In genomic region chr11:48122246-48122645, GRCh38 we compare ENCODE assay signal across 16 cellular contexts.
DNase-seq lines count a peak whose midpoint lies in the region; ATAC-seq and TF ChIP-seq lines count a peak whose summit lies in the region.
"Had no signal": no experiment of that assay in that cellular context is flagged by ENCODE, and none has a peak within 500 bp of the region (broad histone marks: within the 10 kb centered on the region; RNA-seq: fewer than 3 reads in every experiment).

No MANE protein-coding gene starts in this region.

- intact Hi-C loops in cardiac septum (cut with DNase I), result no loop called here
- intact Hi-C loops in dendritic cell treated with granulocyte-macrophage colony-stimulating factor and Interleukin-4, amounts not matched to agents 40 ng/mL and 50 ng/mL, for 4 days (cut with micrococcal nuclease), result no loop called here

- H3K27ac Mint-ChIP-seq in dendritic cell treated with granulocyte-macrophage colony-stimulating factor and Interleukin-4, amounts not matched to agents 40 ng/mL and 50 ng/mL, for 4 days, result peak overlapping the region; percentile 2
- H3K27ac Mint-ChIP-seq in nephron progenitor cell, result peak overlapping the region; percentile 87
- no peak overlapping the region for H3K27ac Mint-ChIP-seq in stimulated activated memory B cell treated with anti-CD40 and anti-IgM and Interleukin-4, amounts not matched to agents 10 μg/mL and 1 μg/mL and 100 μg/mL, for 72 hours
- H3K27ac Mint-ChIP-seq: B cell, GM23338 had no signal

- no peak overlapping the region for H3K4me3 ChIP-seq in right atrium auricular region
- H3K4me3 ChIP-seq: GM23338 had no signal

- H3K9me3 Mint-ChIP-seq in dendritic cell treated with granulocyte-macrophage colony-stimulating factor and Interleukin-4, amounts not matched to agents 40 ng/mL and 50 ng/mL, for 4 days, result no peaks in the 10 kb centered on the region
- H3K9me3 Mint-ChIP-seq in nephron progenitor cell, result peaks cover 4% of the 10 kb centered on the region
- H3K9me3 Mint-ChIP-seq in stimulated activated memory B cell treated with anti-CD40 and anti-IgM and Interleukin-4, amounts not matched to agents 10 μg/mL and 1 μg/mL and 100 μg/mL, for 72 hours, result no peaks in the 10 kb centered on the region
- H3K9me3 Mint-ChIP-seq: CD4-positive, alpha-beta memory T cell; GM23338 had no signal

- ATAC-seq in activated CD4-positive, CD25-positive, alpha-beta regulatory T cell treated with anti-CD3 and anti-CD28 coated beads, Interleukin-2, amount 50 U/mL, for 24 hours, result no peak
- no peak for ATAC-seq in HG03354 (IDR thresholded peaks at IDR 0.05; ENCODE audit: poor library complexity, severe bottlenecking, unreplicated experiment)
- no peak for ATAC-seq in stimulated activated memory B cell treated with anti-CD40 and anti-IgM and Interleukin-4, amounts not matched to agents 10 μg/mL and 1 μg/mL and 100 μg/mL, for 72 hours
- ATAC-seq: GM23338 had no signal

- H3K27ac ChIP-seq in right atrium auricular region, result no peak overlapping the region

- no peaks in the 10 kb centered on the region for H3K27me3 Mint-ChIP-seq in dendritic cell treated with granulocyte-macrophage colony-stimulating factor and Interleukin-4, amounts not matched to agents 40 ng/mL and 50 ng/mL, for 4 days
- H3K27me3 Mint-ChIP-seq in nephron progenitor cell (ENCODE audit: low read depth, poor library complexity), result peaks cover 5% of the 10 kb centered on the region
- no peaks in the 10 kb centered on the region for H3K27me3 Mint-ChIP-seq in stimulated activated memory B cell treated with anti-CD40 and anti-IgM and Interleukin-4, amounts not matched to agents 10 μg/mL and 1 μg/mL and 100 μg/mL, for 72 hours
- H3K27me3 Mint-ChIP-seq: B cell; CD4-positive, alpha-beta memory T cell had no signal

- peaks cover 96% of the 10 kb centered on the region for H3K36me3 Mint-ChIP-seq in dendritic cell treated with granulocyte-macrophage colony-stimulating factor and Interleukin-4, amounts not matched to agents 40 ng/mL and 50 ng/mL, for 4 days (ENCODE audit: low read depth)
- H3K36me3 Mint-ChIP-seq in nephron progenitor cell (ENCODE audit: low read depth), result peaks cover 77% of the 10 kb centered on the region
- H3K36me3 Mint-ChIP-seq in stimulated activated memory B cell treated with anti-CD40 and anti-IgM and Interleukin-4, amounts not matched to agents 10 μg/mL and 1 μg/mL and 100 μg/mL, for 72 hours, result peaks cover 57% of the 10 kb centered on the region

- no peaks in the 10 kb centered on the region for H3K27me3 ChIP-seq in right atrium auricular region

- peak; percentile 36 for DNase-seq in right atrium auricular region (ENCODE audit: low spot score)
- no peak for DNase-seq in cardiac septum (ENCODE audit: low spot score)
- no peak for DNase-seq in nephron progenitor cell
- DNase-seq: C1 segment of cervical spinal cord; CD4-positive, alpha-beta memory T cell; COR-L47; DMS153; DMS79 treated with DMSO at 0.1 percent for 48 hours; EL; H7 had no signal

- H3K4me1 ChIP-seq in right atrium auricular region, result no peaks in the 10 kb centered on the region

- no peak overlapping the region for H3K4me3 Mint-ChIP-seq in dendritic cell treated with granulocyte-macrophage colony-stimulating factor and Interleukin-4, amounts not matched to agents 40 ng/mL and 50 ng/mL, for 4 days
- H3K4me3 Mint-ChIP-seq in nephron progenitor cell, result no peak overlapping the region
- no peak overlapping the region for H3K4me3 Mint-ChIP-seq in stimulated activated memory B cell treated with anti-CD40 and anti-IgM and Interleukin-4, amounts not matched to agents 10 μg/mL and 1 μg/mL and 100 μg/mL, for 72 hours
- H3K4me3 Mint-ChIP-seq: B cell; CD4-positive, alpha-beta memory T cell; GM23338 had no signal

- TF ChIP-seq CTCF in right atrium auricular region (IDR thresholded peaks at IDR 0.05) (no peak), nephron progenitor cell (IDR thresholded peaks at IDR 0.05) (no peak)

- H3K9me3 ChIP-seq in right atrium auricular region, result no peaks in the 10 kb centered on the region

- no peaks in the 10 kb centered on the region for H3K36me3 ChIP-seq in right atrium auricular region

- peaks cover 13% of the 10 kb centered on the region for H3K4me1 Mint-ChIP-seq in dendritic cell treated with granulocyte-macrophage colony-stimulating factor and Interleukin-4, amounts not matched to agents 40 ng/mL and 50 ng/mL, for 4 days (ENCODE audit: low read depth)
- H3K4me1 Mint-ChIP-seq in nephron progenitor cell, result peaks cover 57% of the 10 kb centered on the region
- H3K4me1 Mint-ChIP-seq in stimulated activated memory B cell treated with anti-CD40 and anti-IgM and Interleukin-4, amounts not matched to agents 10 μg/mL and 1 μg/mL and 100 μg/mL, for 72 hours, result peaks cover 12% of the 10 kb centered on the region
